36 cellular contexts compared by ENCODE assay signal in the genomic region with DNA sequence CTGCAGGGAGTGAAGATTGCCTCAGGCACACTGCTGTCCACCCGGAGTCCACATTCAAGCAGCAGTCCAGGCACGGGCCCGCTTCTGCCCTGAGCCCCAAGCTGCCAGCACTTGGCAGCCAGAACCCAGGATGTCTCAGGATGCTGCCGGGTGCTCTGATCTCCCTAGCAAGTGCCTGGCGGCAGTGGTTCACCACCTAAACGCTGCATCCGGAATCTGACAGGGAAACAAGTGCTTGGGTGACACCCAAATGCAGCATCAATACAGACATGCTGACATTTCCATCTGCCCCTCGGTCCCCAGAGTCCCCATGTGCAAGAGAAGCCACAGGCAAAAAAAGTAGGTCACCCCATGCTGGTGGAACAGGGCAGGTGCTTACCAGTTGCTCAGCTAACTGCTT.
"Had no signal": no experiment of that assay in that cellular context is flagged by ENCODE, and none has a peak within 500 bp of the region (broad histone marks: within the 10 kb centered on the region; RNA-seq: fewer than 3 reads in every experiment).

No MANE protein-coding gene starts in this region.

- H3K4me3 Mint-ChIP-seq: activated CD4-positive, alpha-beta memory T cell treated with anti-CD3 and anti-CD28 coated beads, Interleukin-2, amount 10 ng/mL, durations not matched to agents 7 days and 5 days; activated CD8-positive, alpha-beta memory T cell treated with anti-CD3 and anti-CD28 coated beads, Interleukin-2, amount 10 ng/mL, durations not matched to agents 7 days and 5 days; activated naive CD4-positive, alpha-beta T cell treated with anti-CD3 and anti-CD28 coated beads, Interleukin-2, amount 10 ng/mL, durations not matched to agents 7 days and 5 days; activated naive CD8-positive, alpha-beta T cell; activated naive CD8-positive, alpha-beta T cell treated with anti-CD3 and anti-CD28 coated beads, Interleukin-2, amount 50 U/mL, for 24 hours; central memory CD8-positive, alpha-beta T cell; T-cell; T-helper 17 cell had no signal

- H3K27ac ChIP-seq: cardiac muscle cell, KMS-11, PC-9, RWPE1 had no signal

- H3K4me2 ChIP-seq: KMS-11, PC-9 had no signal

- H3K36me3 ChIP-seq: cardiac muscle cell, WERI-Rb-1 had no signal

- H3K9me3 Mint-ChIP-seq: activated CD4-positive, alpha-beta memory T cell treated with anti-CD3 and anti-CD28 coated beads, Interleukin-2, amount 10 ng/mL, durations not matched to agents 7 days and 5 days; activated naive CD4-positive, alpha-beta T cell treated with anti-CD3 and anti-CD28 coated beads, Interleukin-2, amount 10 ng/mL, durations not matched to agents 7 days and 5 days; activated naive CD8-positive, alpha-beta T cell treated with anti-CD3 and anti-CD28 coated beads, Interleukin-2, amount 50 U/mL, for 24 hours; central memory CD8-positive, alpha-beta T cell; T-cell had no signal

- H2AFZ ChIP-seq: PC-9 had no signal

- H3K4me1 Mint-ChIP-seq: activated CD8-positive, alpha-beta memory T cell treated with anti-CD3 and anti-CD28 coated beads, Interleukin-2, amount 10 ng/mL, durations not matched to agents 7 days and 5 days; central memory CD8-positive, alpha-beta T cell had no signal

- H3K27me3 ChIP-seq: cardiac muscle cell had no signal

- DNase-seq: activated CD4-positive, alpha-beta memory T cell treated with anti-CD3 and anti-CD28 coated beads, Interleukin-2, amount 10 ng/mL, durations not matched to agents 7 days and 5 days; activated CD4-positive, alpha-beta T cell treated with anti-CD3 and anti-CD28 coated beads for 1 hour; activated CD4-positive, alpha-beta T cell treated with anti-CD3 and anti-CD28 coated beads for 48 hours; activated CD4-positive, CD25-positive, alpha-beta regulatory T cell; activated CD8-positive, alpha-beta memory T cell treated with anti-CD3 and anti-CD28 coated beads for 24 hours; activated CD8-positive, alpha-beta memory T cell treated with anti-CD3 and anti-CD28 coated beads, Interleukin-2, amount 10 ng/mL, durations not matched to agents 7 days and 5 days; activated CD8-positive, alpha-beta memory T cell treated with anti-CD3 and anti-CD28 coated beads, Interleukin-2, amount 50 U/mL, for 48 hours; activated effector memory CD4-positive, alpha-beta T cell treated with Interleukin-2 at 50 U/mL for 16 hours; activated naive CD4-positive, alpha-beta T cell treated with anti-CD3 and anti-CD28 coated beads, Interleukin-2, amount 10 ng/mL, durations not matched to agents 7 days and 5 days; activated naive CD8-positive, alpha-beta T cell treated with anti-CD3 and anti-CD28 coated beads, Interleukin-2, amount 50 U/mL, for 24 hours; activated T-cell treated with anti-CD3 and anti-CD28 coated beads, Interleukin-2, amount 50 U/mL, for 48 hours; aorta; MM.1S; MV-4-11; NCI-H1092; NCI-H1436 treated with DMSO at 0.1 percent for 48 hours; NCI-H187 treated with DMSO at 0.1 percent for 48 hours; NCI-H2081; NCI-H345; NCI-H510A; NCI-H526; NCI-H748 treated with DMSO at 0.1 percent for 48 hours; NK-92 treated with Interleukin-12 subunit alpha and Interleukin-12 subunit beta, amount 100 ng/mL, for 24 hours; PC-9; SIG-M5; T-cell; T-helper 17 cell; T-helper 9 cell; WERI-Rb-1 had no signal

- H3K36me3 Mint-ChIP-seq: activated CD8-positive, alpha-beta memory T cell treated with anti-CD3 and anti-CD28 coated beads, Interleukin-2, amount 10 ng/mL, durations not matched to agents 7 days and 5 days; activated naive CD4-positive, alpha-beta T cell treated with anti-CD3 and anti-CD28 coated beads, Interleukin-2, amount 10 ng/mL, durations not matched to agents 7 days and 5 days; activated naive CD8-positive, alpha-beta T cell; T-cell had no signal

- ATAC-seq: activated CD8-positive, alpha-beta memory T cell treated with anti-CD3 and anti-CD28 coated beads, Interleukin-2, amount 10 ng/mL, durations not matched to agents 7 days and 5 days; activated naive CD8-positive, alpha-beta T cell treated with anti-CD3 and anti-CD28 coated beads, Interleukin-2, amount 50 U/mL, for 24 hours; Right ventricle myocardium inferior; SK-N-SH treated with all-trans-retinoic acid at 6 μM for 48 hours; T-cell; T-helper 17 cell had no signal

- H3K27ac Mint-ChIP-seq: activated CD4-positive, alpha-beta memory T cell treated with anti-CD3 and anti-CD28 coated beads, Interleukin-2, amount 10 ng/mL, durations not matched to agents 7 days and 5 days; activated CD8-positive, alpha-beta memory T cell treated with anti-CD3 and anti-CD28 coated beads, Interleukin-2, amount 10 ng/mL, durations not matched to agents 7 days and 5 days; activated naive CD4-positive, alpha-beta T cell treated with anti-CD3 and anti-CD28 coated beads, Interleukin-2, amount 10 ng/mL, durations not matched to agents 7 days and 5 days; activated naive CD8-positive, alpha-beta T cell; activated naive CD8-positive, alpha-beta T cell treated with anti-CD3 and anti-CD28 coated beads, Interleukin-2, amount 50 U/mL, for 24 hours; T-cell had no signal

- H3K4me3 ChIP-seq: cardiac muscle cell, PC-9 had no signal

- H3K9ac ChIP-seq: KMS-11 had no signal
